In the genomic region with DNA sequence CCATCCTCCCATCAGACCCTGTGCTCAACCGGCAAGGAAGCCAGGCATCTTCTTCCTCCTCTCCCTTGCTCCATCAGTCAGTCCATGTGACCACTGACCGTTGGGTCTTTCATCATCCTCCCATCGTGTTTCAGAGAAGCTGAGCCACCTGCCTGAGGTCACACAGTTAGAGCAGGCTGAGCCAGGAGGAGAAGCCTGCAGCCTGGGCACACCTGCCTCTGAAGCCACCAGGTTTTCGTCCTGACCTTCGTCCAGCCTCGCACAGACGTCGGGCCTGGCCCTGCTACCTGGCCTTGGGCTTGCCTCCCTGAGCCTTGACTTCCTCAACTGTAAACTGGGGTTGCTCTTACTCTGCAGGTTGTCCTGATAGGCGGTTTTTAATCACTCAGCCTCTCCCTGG, we compare ENCODE assay signal across 19 cellular contexts. TPM values are rescaled to one million over a fixed set of nuclear protein-coding genes. Genes with fewer than 3 reads are reported as not detected.
"Had no signal": no experiment of that assay in that cellular context is flagged by ENCODE, and none has a peak within 500 bp of the region (broad histone marks: within the 10 kb centered on the region; RNA-seq: fewer than 3 reads in every experiment).

No MANE protein-coding gene starts in this region.

- DNase-seq: activated CD4-positive, alpha-beta T cell treated with anti-CD3 and anti-CD28 coated beads, Interleukin-2, amount 10 ng/mL, durations not matched to agents 7 days and 5 days; activated CD4-positive, CD25-positive, alpha-beta regulatory T cell treated with anti-CD3 and anti-CD28 coated beads, Interleukin-2, amount 50 U/mL, for 72 hours; activated gamma-delta T cell treated with Interleukin-2 at 50 U/mL for 16 hours; activated T-cell treated with anti-CD3 and anti-CD28 coated beads, Interleukin-2, amount 50 U/mL, for 1 hour; dorsolateral prefrontal cortex; effector memory CD8-positive, alpha-beta T cell; gastrocnemius medialis; hippocampal formation; kidney glomerular epithelial cell; stimulated activated CD4-positive, alpha-beta T cell treated with anti-CD3 and anti-CD28 coated beads, Interleukin-4, amount 100 ng/mL, for 4 hours; stimulated activated naive CD8-positive, alpha-beta T cell treated with anti-CD3 and anti-CD28 coated beads, Interleukin-15, Interleukin-2, amounts not matched to agents 100 U/mL and 50 U/mL, for 24 hours; WERI-Rb-1 had no signal

- H3K36me3 ChIP-seq: ascending aorta, esophagus muscularis mucosa, gastrocnemius medialis, prostate gland, upper lobe of left lung, WERI-Rb-1 had no signal

- H3K27ac ChIP-seq: ascending aorta, dorsolateral prefrontal cortex, esophagus muscularis mucosa, gastrocnemius medialis, prostate gland, WERI-Rb-1 had no signal

- ATAC-seq: effector memory CD8-positive, alpha-beta T cell; gastrocnemius medialis; stimulated activated naive CD8-positive, alpha-beta T cell treated with anti-CD3 and anti-CD28 coated beads, Interleukin-15, Interleukin-2, amounts not matched to agents 100 U/mL and 50 U/mL, for 24 hours had no signal

- H3K4me3 ChIP-seq: ascending aorta, dorsolateral prefrontal cortex, esophagus muscularis mucosa, gastrocnemius medialis, prostate gland, upper lobe of left lung had no signal

- FAIRE-seq: colon, endothelial cell of umbilical vein had no signal

- H3K27me3 ChIP-seq: ascending aorta, gastrocnemius medialis, upper lobe of left lung had no signal

- H3K9me3 ChIP-seq: ascending aorta, esophagus muscularis mucosa, gastrocnemius medialis, prostate gland, upper lobe of left lung had no signal

RNA-seq across cellular contexts. Expression of a gene that starts 8.7 kb away (rescaled TPM):
- polyA plus RNA-seq: neural cell had no signal
